In the genomic region with DNA sequence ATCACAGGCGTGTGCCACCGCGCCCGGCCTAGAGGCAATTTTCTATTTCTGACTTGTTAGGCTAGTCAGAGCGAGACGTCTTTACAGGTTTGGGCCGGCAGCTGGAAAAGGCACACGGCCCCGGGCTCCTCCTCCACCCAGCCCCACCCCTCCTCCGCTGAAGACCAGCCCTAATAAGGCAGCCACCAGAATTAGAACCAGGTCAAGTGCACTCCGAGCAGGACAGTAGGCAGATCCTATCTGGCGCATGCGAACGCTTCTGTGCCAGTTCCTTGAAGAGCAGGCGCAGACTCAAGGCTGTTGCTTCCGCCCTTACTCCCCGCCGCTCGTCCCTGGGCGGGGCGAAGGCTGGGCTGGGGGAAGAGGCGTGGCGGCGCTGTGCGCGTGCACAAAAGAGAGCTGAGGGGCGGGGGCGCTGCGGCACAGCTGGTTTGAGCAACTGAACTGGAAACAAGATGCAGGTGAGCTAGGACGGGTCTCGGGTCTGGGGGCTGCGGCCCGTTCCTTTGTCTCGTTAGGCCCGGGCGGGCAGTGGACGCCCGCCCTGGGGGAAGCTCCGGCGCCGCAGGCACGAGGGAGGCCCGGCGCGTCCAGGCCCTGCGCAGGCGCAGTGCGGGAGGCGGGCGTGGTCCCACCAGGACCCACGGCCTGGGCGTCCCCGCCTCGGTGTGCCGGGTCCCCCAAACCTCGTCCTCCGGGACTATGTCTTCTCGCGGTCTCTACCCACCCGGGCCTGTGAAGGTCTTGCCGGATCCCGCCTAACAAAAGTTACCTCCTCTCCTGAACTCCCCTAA, we compare ENCODE assay signal across 8 cellular contexts. TPM values are rescaled to one million over a fixed set of nuclear protein-coding genes. Genes with fewer than 3 reads are reported as not detected.
DNase-seq lines count a peak whose midpoint lies in the region; TF ChIP-seq lines count a peak whose summit lies in the region.

A gene (plus strand): TSS at position 381 of the 794 bp plus-strand sequence. CDS start 75 bp downstream, at position 456.

- H3K4me1 ChIP-seq in effector memory CD4-positive, alpha-beta T cell (ENCODE audit: control insufficient read depth, insufficient read depth, low read length, poor library complexity, severe bottlenecking): peaks cover 15% of the 10 kb centered on the region

- POLR2A ChIA-PET in activated CD8-positive, alpha-beta memory T cell treated with anti-CD3 and anti-CD28 coated beads for 36 hours (lab: Charles Lee): interaction anchor here (0.6 to 1.9 kb wide), 5 partner anchors 18 to 439 kb away, joined by 3 to 11 read pairs (median 6); a partner anchor contains a TSS

- H3K4me3 ChIP-seq in effector memory CD4-positive, alpha-beta T cell (ENCODE audit: insufficient read depth, low read depth, low read length, poor library complexity, severe bottlenecking): peak within 1 kb of the TSS; percentile 92

- H3K9me3 ChIP-seq in effector memory CD4-positive, alpha-beta T cell (ENCODE audit: control insufficient read depth, low read length): no peaks in the 10 kb centered on the region

- peak within 1 kb of the TSS; percentile 88 for H3K27ac ChIP-seq in effector memory CD4-positive, alpha-beta T cell (ENCODE audit: insufficient read depth, low read length, poor library complexity, severe bottlenecking)

- H3K36me3 ChIP-seq in effector memory CD4-positive, alpha-beta T cell (ENCODE audit: control insufficient read depth, insufficient read depth, low read length): peaks cover 15% of the 10 kb centered on the region

- TF ChIP-seq CTCF in GM20000 (IDR thresholded peaks at IDR 0.05; ENCODE audit: extremely low read depth, missing control alignments): peak; percentile 1

- no peaks in the 10 kb centered on the region for H3K27me3 ChIP-seq in effector memory CD4-positive, alpha-beta T cell (replicated peaks; ENCODE audit: control insufficient read depth, insufficient read depth, low read length, poor library complexity, severe bottlenecking)

- CTCF ChIA-PET in activated CD8-positive, alpha-beta memory T cell treated with anti-CD3 and anti-CD28 coated beads for 36 hours (lab: Charles Lee): interaction anchor here (0.8 to 1.3 kb wide), 4 partner anchors 12 to 25 kb away, joined by 3 to 4 read pairs (median 3); no protein-coding TSS in a partner anchor

- DNase-seq in COR-L47 (lab: John Stamatoyannopoulos, UW) (peak; percentile 94), GM20000 (ENCODE audit: low spot score) (peak; percentile 94), HT-29 (ENCODE audit: low spot score) (peak; percentile 96), NOMO-1 (lab: John Stamatoyannopoulos, UW; ENCODE audit: unreplicated experiment in 2 of 2) (peak; percentile 97 to 98), lung microvascular endothelial cell (ENCODE audit: low read depth in 2 of 2) (peak; percentile 92 to 99)
- DNase-seq in effector memory CD4-positive, alpha-beta T cell: peak; percentile 89 to 92 (median 90)
- DNase-seq in stimulated activated CD4-positive, alpha-beta T cell treated with anti-CD3 and anti-CD28 coated beads, TNF-alpha, amount 100 ng/mL, for 48 hours (ENCODE audit: low read depth in 3 of 3): peak; percentile 83 to 90 (median 85)

RNA-seq across cellular contexts. Expression of the gene that starts here (rescaled TPM):
- 8.2 and 11.7 TPM in 2 replicates for total RNA-seq in HT-29 (2014; rRNA removed; shearing (Covaris generic))
- total RNA-seq in activated CD8-positive, alpha-beta memory T cell treated with anti-CD3 and anti-CD28 coated beads for 36 hours: 10 to 100 TPM; 43.0 to 45.6 TPM
- 12.6 and 13.7 TPM in 2 replicates for total RNA-seq in lung microvascular endothelial cell

Comparison
In these comparisons a context has a peak if more than half of its experiments do, and no peak if none do; other contexts are left out.
1. Peak in every context shown above with its lines: DNase-seq, H3K4me3 ChIP-seq and H3K27ac ChIP-seq.